11 cellular contexts compared by ENCODE assay signal in genomic region chr22:40519284-40519947, GRCh38.
DNase-seq lines count a peak whose midpoint lies in the region; ATAC-seq, FAIRE-seq and TF ChIP-seq lines count a peak whose summit lies in the region.
"Had no signal": no experiment of that assay in that cellular context is flagged by ENCODE, and none has a peak within 500 bp of the region (broad histone marks: within the 10 kb centered on the region; RNA-seq: fewer than 3 reads in every experiment).

No MANE protein-coding gene starts in this region.

- H3K27me3 ChIP-seq in uterus: no peaks in the 10 kb centered on the region

- H3K9me3 ChIP-seq in uterus: no peaks in the 10 kb centered on the region

- ATAC-seq in HG02759 (IDR thresholded peaks at IDR 0.05; ENCODE audit: unreplicated experiment) (peak; percentile 45), naive B cell (ENCODE audit: low read depth in 2 of 2) (peak; percentile 46 to 73), left ventricle myocardium superior (no peak)
- ATAC-seq in activated T-helper 17 cell treated with anti-CD3 and anti-CD28 coated beads, Interleukin-2, amount 50 U/mL, for 72 hours (replicated peaks): peak; percentile 92

- peak; percentile 9 for FAIRE-seq in GM12891 (lab: Jason Lieb, UNC)

- no peak for TF ChIP-seq CTCF in uterus (IDR thresholded peaks at IDR 0.05)

- H3K4me1 ChIP-seq in uterus: peaks cover 0 to 8% of the 10 kb centered on the region in 2 donors

- H3K9me3 Mint-ChIP-seq in activated T-helper 17 cell treated with anti-CD3 and anti-CD28 coated beads, Interleukin-2, amount 50 U/mL, for 72 hours: no peaks in the 10 kb centered on the region
- H3K9me3 Mint-ChIP-seq in naive B cell: no peaks in the 10 kb centered on the region

- peak overlapping the region; percentile 87 for H3K27ac Mint-ChIP-seq in activated T-helper 17 cell treated with anti-CD3 and anti-CD28 coated beads, Interleukin-2, amount 50 U/mL, for 72 hours
- peak overlapping the region in 3 of 6 donors; percentile 16 to 24 (median 21) for H3K27ac Mint-ChIP-seq in naive B cell

- H3K4me3 Mint-ChIP-seq in activated T-helper 17 cell treated with anti-CD3 and anti-CD28 coated beads, Interleukin-2, amount 50 U/mL, for 72 hours: peak overlapping the region; percentile 80
- peak overlapping the region in 1 of 8 donors; percentile 9 for H3K4me3 Mint-ChIP-seq in naive B cell

- no peak overlapping the region for H3K4me3 ChIP-seq in uterus

- H3K36me3 Mint-ChIP-seq in activated T-helper 17 cell treated with anti-CD3 and anti-CD28 coated beads, Interleukin-2, amount 50 U/mL, for 72 hours (ENCODE audit: low read depth): peaks cover 27% of the 10 kb centered on the region
- H3K36me3 Mint-ChIP-seq in naive B cell: peaks cover 0 to 6% of the 10 kb centered on the region in 2 donors

- peaks cover 21% of the 10 kb centered on the region for H3K4me1 Mint-ChIP-seq in activated T-helper 17 cell treated with anti-CD3 and anti-CD28 coated beads, Interleukin-2, amount 50 U/mL, for 72 hours
- peaks cover 8 to 27% (median 12%) of the 10 kb centered on the region in 3 donors for H3K4me1 Mint-ChIP-seq in naive B cell

- TF ChIP-seq POLR2A in GM12891 (IDR thresholded peaks at IDR 0.05; ENCODE audit: low read depth, low read length) (no peak), uterus (IDR thresholded peaks at IDR 0.05) (no peak)

- no peak for DNase-seq in GM12891 (ENCODE audit: insufficient read length, low spot score)
- no peak for DNase-seq in naive B cell
- DNase-seq in T1000 (lab: John Stamatoyannopoulos, UW): no peak
- no peak for DNase-seq in activated gamma-delta T cell (lab: John Stamatoyannopoulos, UW)
- no peak for DNase-seq in uterus
- no peak for DNase-seq in left ventricle myocardium superior
- DNase-seq: islet precursor cell, NCI-H187 treated with DMSO at 0.1 percent for 48 hours, SHP77 treated with DMSO at 0.1 percent for 48 hours had no signal

- H3K27ac ChIP-seq in uterus: no peak overlapping the region

- intact Hi-C loops in uterus (cut with DNase I; ENCODE audit: low total_unique reads): no loop called here
- intact Hi-C loops in left ventricle myocardium superior (cut with micrococcal nuclease): no loop called here

- no peaks in the 10 kb centered on the region for H3K36me3 ChIP-seq in uterus

- H3K27me3 Mint-ChIP-seq in activated T-helper 17 cell treated with anti-CD3 and anti-CD28 coated beads, Interleukin-2, amount 50 U/mL, for 72 hours: no peaks in the 10 kb centered on the region
- H3K27me3 Mint-ChIP-seq in naive B cell: no peaks in the 10 kb centered on the region

TF ChIP-seq in GM12891, 5 proteins besides CTCF, POLR2A, EP300 and RAD21:
- TF ChIP-seq POLR2AphosphoS5 (IDR thresholded peaks at IDR 0.05; ENCODE audit: low read depth, low read length) (no peak), SPI1 (IDR thresholded peaks at IDR 0.05; ENCODE audit: low read depth, low read length) (peak; percentile 30; the same call in 1 of the 2 replicates)
